In the genomic region with DNA sequence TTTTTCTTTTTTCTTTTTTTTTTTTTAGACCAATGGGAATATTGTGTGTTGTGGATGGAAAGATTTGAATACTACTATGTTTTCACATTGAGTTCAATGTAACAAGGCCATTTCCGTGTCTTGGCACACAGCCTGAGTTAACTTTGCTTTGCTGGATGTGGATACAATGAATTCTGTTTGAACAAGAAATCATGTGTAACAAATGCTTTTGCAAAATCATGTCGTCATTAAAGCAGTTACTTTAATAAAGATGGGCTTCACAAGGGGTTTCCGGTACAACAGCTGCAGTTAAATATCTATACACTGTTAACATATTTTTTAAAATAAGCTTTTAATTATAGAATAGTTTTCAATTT, we compare ENCODE assay signal across 8 cellular contexts. TPM values are rescaled to one million over a fixed set of nuclear protein-coding genes. Genes with fewer than 3 reads are reported as not detected.
A peak's percentile ranks its signal among the peaks of the same experiment; 100 is the strongest.
DNase-seq lines count a peak whose midpoint lies in the region; ATAC-seq and TF ChIP-seq lines count a peak whose summit lies in the region.

No MANE protein-coding gene starts in this region.

- H3K27me3 ChIP-seq in body of pancreas: no peaks in the 10 kb centered on the region

- peaks cover 4% of the 10 kb centered on the region for H3K27me3 Mint-ChIP-seq in nephron (ENCODE audit: low read depth)
- H3K27me3 Mint-ChIP-seq in activated CD8-positive, alpha-beta memory T cell treated with anti-CD3 and anti-CD28 coated beads, Interleukin-2, amount 10 ng/mL, durations not matched to agents 7 days and 5 days: peaks cover 19% of the 10 kb centered on the region

- no peaks in the 10 kb centered on the region for H3K36me3 Mint-ChIP-seq in nephron (ENCODE audit: low read depth)
- H3K36me3 Mint-ChIP-seq in activated CD8-positive, alpha-beta memory T cell treated with anti-CD3 and anti-CD28 coated beads, Interleukin-2, amount 10 ng/mL, durations not matched to agents 7 days and 5 days: peaks cover 20% of the 10 kb centered on the region

- intact Hi-C loops in body of pancreas (cut with DNase I): no loop called here

- H3K4me1 ChIP-seq in body of pancreas: peaks cover 11% of the 10 kb centered on the region

- 9 to 16% methylated on average over 3 of the region's 3 CpGs for whole genome bisulfite sequencing in body of pancreas, 2 donors

- H3K9me3 ChIP-seq in body of pancreas: no peaks in the 10 kb centered on the region

- H3K4me3 ChIP-seq in body of pancreas: no peak overlapping the region

- DNase-seq in GF-D8 (lab: John Stamatoyannopoulos, UW): peak; percentile 67
- peak; percentile 65 to 85 (median 76) for DNase-seq in body of pancreas
- DNase-seq in GDM1 (lab: John Stamatoyannopoulos, UW): no peak
- DNase-seq in iPS-NIHi7 (ENCODE audit: extremely low spot score): no peak
- no peak for DNase-seq in activated T-cell treated with anti-CD3 and anti-CD28 coated beads for 4 hours
- DNase-seq in activated CD8-positive, alpha-beta memory T cell treated with anti-CD3 and anti-CD28 coated beads, Interleukin-2, amount 10 ng/mL, durations not matched to agents 7 days and 5 days: no peak

- no peak for TF ChIP-seq POLR2A in body of pancreas (IDR thresholded peaks at IDR 0.05)

- TF ChIP-seq CTCF in body of pancreas (IDR thresholded peaks at IDR 0.05): no peak
- no peak for TF ChIP-seq CTCF in nephron (IDR thresholded peaks at IDR 0.05; ENCODE audit: unreplicated experiment in 3 of 3)

- H3K27ac Mint-ChIP-seq in nephron: peak overlapping the region; percentile 93 to 97 (median 94)
- no peak overlapping the region for H3K27ac Mint-ChIP-seq in activated CD8-positive, alpha-beta memory T cell treated with anti-CD3 and anti-CD28 coated beads, Interleukin-2, amount 10 ng/mL, durations not matched to agents 7 days and 5 days

- CTCF ChIA-PET in activated CD8-positive, alpha-beta memory T cell treated with anti-CD3 and anti-CD28 coated beads, Interleukin-2, amount 10 ng/mL, durations not matched to agents 7 days and 5 days (lab: Charles Lee): interaction anchor here (1.1 to 3.8 kb wide), 2 partner anchors 48 to 79 kb away, joined by 3 to 14 read pairs; partner anchors contain the start of gene TCTN3

- H3K4me3 Mint-ChIP-seq in nephron: peak overlapping the region; percentile 1 to 10 (median 5)
- no peak overlapping the region for H3K4me3 Mint-ChIP-seq in activated CD8-positive, alpha-beta memory T cell treated with anti-CD3 and anti-CD28 coated beads, Interleukin-2, amount 10 ng/mL, durations not matched to agents 7 days and 5 days

- H3K9me3 Mint-ChIP-seq in nephron: no peaks in the 10 kb centered on the region
- H3K9me3 Mint-ChIP-seq in activated CD8-positive, alpha-beta memory T cell treated with anti-CD3 and anti-CD28 coated beads, Interleukin-2, amount 10 ng/mL, durations not matched to agents 7 days and 5 days (ENCODE audit: low read depth): peaks cover 10% of the 10 kb centered on the region

- H3K36me3 ChIP-seq in body of pancreas (replicated peaks in 1 of 2; ENCODE audit: insufficient read depth in 1 of 2, low read depth in 2 of 2): no peaks in the 10 kb centered on the region

- H3K4me1 Mint-ChIP-seq in nephron: peaks cover 26% of the 10 kb centered on the region
- peaks cover 38% of the 10 kb centered on the region for H3K4me1 Mint-ChIP-seq in activated CD8-positive, alpha-beta memory T cell treated with anti-CD3 and anti-CD28 coated beads, Interleukin-2, amount 10 ng/mL, durations not matched to agents 7 days and 5 days

- H3K27ac ChIP-seq in body of pancreas: peak overlapping the region in 1 of 4 donors; percentile 57

- peak; percentile 10 for ATAC-seq in HG03066 (IDR thresholded peaks at IDR 0.05; ENCODE audit: low read depth, unreplicated experiment)
- ATAC-seq in body of pancreas: peak; percentile 52
- no peak for ATAC-seq in activated CD8-positive, alpha-beta memory T cell treated with anti-CD3 and anti-CD28 coated beads, Interleukin-2, amount 10 ng/mL, durations not matched to agents 7 days and 5 days

RNA-seq across cellular contexts. Expression of gene ENTPD1, which starts 13.5 kb away (rescaled TPM):
- 1 to 10 TPM; 2.1 to 3.0 TPM for total RNA-seq in body of pancreas
- total RNA-seq in activated CD8-positive, alpha-beta memory T cell treated with anti-CD3 and anti-CD28 coated beads, Interleukin-2, amount 10 ng/mL, durations not matched to agents 7 days and 5 days: 100 to 1,000 TPM; 150 to 395 TPM

RNA-seq across cellular contexts. Expression of gene TCTN3, which starts 48.8 kb away (rescaled TPM):
- 10 to 100 TPM; 12.9 to 17.6 TPM for total RNA-seq in body of pancreas
- total RNA-seq in activated CD8-positive, alpha-beta memory T cell treated with anti-CD3 and anti-CD28 coated beads, Interleukin-2, amount 10 ng/mL, durations not matched to agents 7 days and 5 days: 10 to 100 TPM; 29.7 to 69.2 TPM

Comparison
In these comparisons a context has a peak if more than half of its experiments do, and no peak if none do; other contexts are left out.
1. DNase-seq: peak in GF-D8 (single experiment) and body of pancreas (4 of 4); none in GDM1 (single experiment), iPS-NIHi7 (single experiment), activated T-cell treated with anti-CD3 and anti-CD28 coated beads for 4 hours (single experiment) and activated CD8-positive, alpha-beta memory T cell treated with anti-CD3 and anti-CD28 coated beads, Interleukin-2, amount 10 ng/mL, durations not matched to agents 7 days and 5 days (single experiment).
2. RNA of gene ENTPD1, which starts 13.5 kb away (total RNA-seq): 150 to 395 TPM in activated CD8-positive, alpha-beta memory T cell treated with anti-CD3 and anti-CD28 coated beads, Interleukin-2, amount 10 ng/mL, durations not matched to agents 7 days and 5 days; 2.1 to 3.0 TPM in body of pancreas; every median in the first group is over 10 times any median in the second.